Comparison of ENCODE assay signal across 8 cellular contexts in the genomic region with DNA sequence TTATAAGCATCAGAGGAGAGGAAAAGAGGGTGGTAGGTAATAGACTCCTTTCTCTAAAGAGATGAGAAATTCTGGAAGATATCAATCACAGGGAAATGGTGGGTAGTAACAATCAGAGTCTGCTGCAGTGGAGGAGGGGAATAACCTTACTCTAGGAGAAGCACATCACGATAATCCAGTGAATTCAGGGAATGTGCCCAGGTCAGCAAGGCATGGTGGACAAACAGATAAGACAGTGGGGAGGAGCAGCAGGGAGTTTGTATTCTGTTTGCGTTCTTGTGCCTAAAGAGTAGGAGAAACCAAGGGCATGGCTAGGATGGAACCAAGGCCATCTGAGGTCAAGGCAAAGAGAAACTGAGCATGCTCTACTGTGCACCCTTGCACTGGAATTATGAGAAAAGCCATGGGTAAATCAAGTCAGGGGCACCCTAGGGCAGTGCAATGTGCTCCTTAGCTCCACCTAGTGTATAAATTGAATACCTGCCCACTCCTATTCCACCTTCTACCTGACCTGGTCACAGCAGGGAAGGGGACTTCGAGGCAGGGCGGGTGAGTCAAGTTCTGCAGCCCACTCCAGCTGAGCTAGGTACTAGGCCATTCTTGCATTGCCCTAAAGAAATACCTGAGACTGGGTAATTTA. TPM values are rescaled to one million over a fixed set of nuclear protein-coding genes. Genes with fewer than 3 reads are reported as not detected.
A peak's percentile ranks its signal among the peaks of the same experiment; 100 is the strongest.
DNase-seq lines count a peak whose midpoint lies in the region; ATAC-seq and TF ChIP-seq lines count a peak whose summit lies in the region.

No MANE protein-coding gene starts in this region.

- no peaks in the 10 kb centered on the region for H3K9me2 ChIP-seq in Loucy (replicated peaks; ENCODE audit: low read depth, low read length)

- H3K4me3 Mint-ChIP-seq in activated naive CD8-positive, alpha-beta T cell treated with anti-CD3 and anti-CD28 coated beads, Interleukin-2, amount 10 ng/mL, durations not matched to agents 7 days and 5 days: no peak overlapping the region
- H3K4me3 Mint-ChIP-seq in activated naive CD8-positive, alpha-beta T cell treated with anti-CD3 and anti-CD28 coated beads for 36 hours: no peak overlapping the region

- no peaks in the 10 kb centered on the region for H3K36me3 ChIP-seq in Loucy (ENCODE audit: insufficient read depth, low read length)
- no peaks in the 10 kb centered on the region for H3K36me3 ChIP-seq in transverse colon

- H3K27me3 ChIP-seq in Loucy (ENCODE audit: insufficient read depth, low read length, poor library complexity, severe bottlenecking) (no peaks in the 10 kb centered on the region), transverse colon (no peaks in the 10 kb centered on the region)

- H3K27ac ChIP-seq in transverse colon: no peak overlapping the region

- H3K4me2 ChIP-seq in Loucy (ENCODE audit: low read depth, low read length, poor library complexity, severe bottlenecking): no peak overlapping the region

- H3K4me1 ChIP-seq in Loucy (ENCODE audit: insufficient read depth, low read length, poor library complexity, severe bottlenecking): no peaks in the 10 kb centered on the region
- H3K4me1 ChIP-seq in transverse colon: peaks cover 0 to 5% (median 0%) of the 10 kb centered on the region in 4 donors

- ATAC-seq in activated naive CD8-positive, alpha-beta T cell treated with anti-CD3 and anti-CD28 coated beads, Interleukin-2, amount 10 ng/mL, durations not matched to agents 7 days and 5 days (ENCODE audit: low read depth): peak; percentile 39
- ATAC-seq in HG03439 (IDR thresholded peaks at IDR 0.05; ENCODE audit: unreplicated experiment) (no peak), GM18873 (IDR thresholded peaks at IDR 0.05; ENCODE audit: low FRiP score, unreplicated experiment) (no peak)

- in situ Hi-C loops in transverse colon (cut with MboI; ENCODE audit: low pct_ligation_motif_present in 1 of 4, low pct_unique_long_range_greater_than_20kb in 1 of 4, low sequenced_read_pairs in 3 of 4): no loop called here

- no peaks in the 10 kb centered on the region for H4K20me1 ChIP-seq in Loucy (ENCODE audit: insufficient read depth, low read length, poor library complexity, severe bottlenecking)

- H3K27ac Mint-ChIP-seq in activated naive CD8-positive, alpha-beta T cell treated with anti-CD3 and anti-CD28 coated beads, Interleukin-2, amount 10 ng/mL, durations not matched to agents 7 days and 5 days: no peak overlapping the region
- H3K27ac Mint-ChIP-seq in activated naive CD8-positive, alpha-beta T cell treated with anti-CD3 and anti-CD28 coated beads for 36 hours: no peak overlapping the region

- peaks cover 12% of the 10 kb centered on the region for H3K4me1 Mint-ChIP-seq in activated naive CD8-positive, alpha-beta T cell treated with anti-CD3 and anti-CD28 coated beads, Interleukin-2, amount 10 ng/mL, durations not matched to agents 7 days and 5 days
- peaks cover 36% of the 10 kb centered on the region for H3K4me1 Mint-ChIP-seq in activated naive CD8-positive, alpha-beta T cell treated with anti-CD3 and anti-CD28 coated beads for 36 hours

- WGBS in transverse colon (ENCODE audit: low coverage in 1 of 2), 2 donors: 17 to 78% methylated on average over 1 to 4 of the region's 4 CpGs

- H3K27me3 Mint-ChIP-seq in activated naive CD8-positive, alpha-beta T cell treated with anti-CD3 and anti-CD28 coated beads, Interleukin-2, amount 10 ng/mL, durations not matched to agents 7 days and 5 days: no peaks in the 10 kb centered on the region
- H3K27me3 Mint-ChIP-seq in activated naive CD8-positive, alpha-beta T cell treated with anti-CD3 and anti-CD28 coated beads for 36 hours: no peaks in the 10 kb centered on the region

- peak; percentile 53 for TF ChIP-seq CTCF in Loucy (conservative IDR thresholded peaks at IDR 0.05; ENCODE audit: low read length)
- peak; percentile 67 for TF ChIP-seq CTCF in epithelial cell of proximal tubule (conservative IDR thresholded peaks at IDR 0.05; ENCODE audit: low read depth, low read length)
- peak; percentile 26 to 45 (median 43) for TF ChIP-seq CTCF in transverse colon (IDR thresholded peaks at IDR 0.05)

- no peak overlapping the region for H3K4me3 ChIP-seq in Loucy (ENCODE audit: low read length, poor library complexity, severe bottlenecking)
- H3K4me3 ChIP-seq in epithelial cell of proximal tubule (ENCODE audit: low read depth, low read length): no peak overlapping the region
- H3K4me3 ChIP-seq in transverse colon: no peak overlapping the region

- POLR2A ChIA-PET in activated naive CD8-positive, alpha-beta T cell treated with anti-CD3 and anti-CD28 coated beads, Interleukin-2, amount 10 ng/mL, durations not matched to agents 7 days and 5 days (lab: Charles Lee): no interaction called here

- DNase-seq in activated naive CD8-positive, alpha-beta T cell treated with anti-CD3 and anti-CD28 coated beads, Interleukin-2, amount 10 ng/mL, durations not matched to agents 7 days and 5 days: no peak
- DNase-seq in activated naive CD8-positive, alpha-beta T cell treated with anti-CD3 and anti-CD28 coated beads for 36 hours: no peak
- DNase-seq in epithelial cell of proximal tubule (ENCODE audit: low read depth): no peak
- no peak for DNase-seq in transverse colon
- no peak for DNase-seq in T-helper 2 cell

- H2AFZ ChIP-seq in Loucy (ENCODE audit: low read length): no peak overlapping the region

- no peaks in the 10 kb centered on the region for H3K79me2 ChIP-seq in Loucy (ENCODE audit: insufficient read depth, low read length)

- TF ChIP-seq POLR2A in transverse colon (IDR thresholded peaks at IDR 0.05): no peak

- no peaks in the 10 kb centered on the region for H3F3A ChIP-seq in Loucy (ENCODE audit: low read depth)

- no peaks in the 10 kb centered on the region for H3K9me3 ChIP-seq in Loucy (ENCODE audit: insufficient read depth, low read depth, low read length)
- H3K9me3 ChIP-seq in transverse colon: no peaks in the 10 kb centered on the region

- intact Hi-C loops in transverse colon (cut with DNase I; ENCODE audit: low total_unique reads): no loop called here

- H3K9ac ChIP-seq in Loucy (ENCODE audit: low read depth, low read length, poor library complexity, severe bottlenecking): no peak overlapping the region

- peaks cover 40% of the 10 kb centered on the region for H3K36me3 Mint-ChIP-seq in activated naive CD8-positive, alpha-beta T cell treated with anti-CD3 and anti-CD28 coated beads, Interleukin-2, amount 10 ng/mL, durations not matched to agents 7 days and 5 days
- peaks cover 41% of the 10 kb centered on the region for H3K36me3 Mint-ChIP-seq in activated naive CD8-positive, alpha-beta T cell treated with anti-CD3 and anti-CD28 coated beads for 36 hours

- TF ChIP-seq EP300 in transverse colon (IDR thresholded peaks at IDR 0.05; ENCODE audit: low read depth): no peak

- H3K9me3 Mint-ChIP-seq in activated naive CD8-positive, alpha-beta T cell treated with anti-CD3 and anti-CD28 coated beads, Interleukin-2, amount 10 ng/mL, durations not matched to agents 7 days and 5 days: peaks cover 4% of the 10 kb centered on the region
- H3K9me3 Mint-ChIP-seq in activated naive CD8-positive, alpha-beta T cell treated with anti-CD3 and anti-CD28 coated beads for 36 hours: peaks cover 11% of the 10 kb centered on the region

RNA-seq across cellular contexts. Expression of a gene that starts 31.6 kb away (rescaled TPM):
- 10 to 100 TPM; 50.9 to 59.8 TPM for total RNA-seq in activated naive CD8-positive, alpha-beta T cell treated with anti-CD3 and anti-CD28 coated beads, Interleukin-2, amount 10 ng/mL, durations not matched to agents 7 days and 5 days
- total RNA-seq in activated naive CD8-positive, alpha-beta T cell treated with anti-CD3 and anti-CD28 coated beads for 36 hours: 10 to 100 TPM; 25.1 to 27.3 TPM
- total RNA-seq in epithelial cell of proximal tubule (6.4 and 17.5 TPM in 2 replicates), transverse colon (10 to 100 TPM; 33.2 to 93.5 (median 66.2) TPM)
